Comparison of ENCODE assay signal across 20 cellular contexts in the genomic region with DNA sequence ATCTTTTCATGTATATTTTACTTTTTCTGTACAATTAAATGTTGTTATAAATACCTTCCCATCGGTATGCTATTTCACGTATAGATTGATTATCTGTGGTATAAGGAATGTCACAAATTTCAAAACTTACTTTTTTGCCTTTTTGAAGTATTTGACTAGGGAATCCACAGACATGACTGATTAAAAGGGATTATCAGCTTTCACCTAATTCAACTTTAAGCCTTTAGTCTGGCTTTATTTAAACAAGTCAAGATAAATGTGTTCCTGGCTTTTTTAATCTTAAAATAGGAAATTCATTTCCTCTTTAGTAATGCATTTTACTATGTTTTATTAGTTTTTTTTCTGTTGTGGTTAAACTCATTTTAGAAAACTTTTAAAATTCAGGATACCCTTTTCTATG.
DNase-seq lines count a peak whose midpoint lies in the region; ATAC-seq, FAIRE-seq and TF ChIP-seq lines count a peak whose summit lies in the region.
"Had no signal": no experiment of that assay in that cellular context is flagged by ENCODE, and none has a peak within 500 bp of the region (broad histone marks: within the 10 kb centered on the region; RNA-seq: fewer than 3 reads in every experiment).

No MANE protein-coding gene starts in this region.

- peaks cover 4% of the 10 kb centered on the region for H3K4me1 ChIP-seq in smooth muscle cell (ENCODE audit: low read depth)

- intact Hi-C loops in sciatic nerve (cut with DNase I): no loop called here

- DNase-seq in NCI-H82 (lab: John Stamatoyannopoulos, UW) (peak; percentile 52), amniotic epithelial cell (ENCODE audit: low read depth) (peak; percentile 65), smooth muscle cell (lab: John Stamatoyannopoulos, UW; ENCODE audit: unreplicated experiment) (no peak), sciatic nerve (ENCODE audit: low spot score) (no peak), NCI-H226 (no peak)
- DNase-seq: 8988T; C1 segment of cervical spinal cord; Calu3; CD4-positive, alpha-beta memory T cell; COR-L47; DMS53; DMS79 treated with DMSO at 0.1 percent for 48 hours; GF-D8; GOT3; H7; HCEC 1CT had no signal

- no peak overlapping the region for H3K9ac ChIP-seq in smooth muscle cell (ENCODE audit: low read depth)

- no peaks in the 10 kb centered on the region for H3K36me3 ChIP-seq in smooth muscle cell (ENCODE audit: low read depth)

- no peaks in the 10 kb centered on the region for H3K79me2 ChIP-seq in smooth muscle cell (ENCODE audit: low read depth)

- H3K4me3 ChIP-seq in smooth muscle cell: no peak overlapping the region

- H3K27ac ChIP-seq in smooth muscle cell (ENCODE audit: low read depth): no peak overlapping the region

- ATAC-seq in sciatic nerve: no peak
- no peak for ATAC-seq in HG02970 (IDR thresholded peaks at IDR 0.05; ENCODE audit: low FRiP score, unreplicated experiment)

- H3K27me3 ChIP-seq in smooth muscle cell (ENCODE audit: low read depth): no peaks in the 10 kb centered on the region

- FAIRE-seq in islet of Langerhans (lab: Jason Lieb, UNC): peak; percentile 49
- FAIRE-seq: GM12891, GM18507 had no signal

- 17% methylated on average over 2 of the region's 2 CpGs for WGBS in smooth muscle cell (ENCODE audit: low lambda C conversion rate)

- peaks cover 6% of the 10 kb centered on the region for H3F3A ChIP-seq in smooth muscle cell (ENCODE audit: low read depth)

- TF ChIP-seq CTCF in smooth muscle cell (IDR thresholded peaks at IDR 0.05; ENCODE audit: borderline replicate concordance, insufficient read depth, poor library complexity, severe bottlenecking): no peak

- H3K4me2 ChIP-seq in smooth muscle cell: peak overlapping the region; percentile 16

- no peaks in the 10 kb centered on the region for H3K9me3 ChIP-seq in smooth muscle cell (replicated peaks; ENCODE audit: low read depth)

- no peak overlapping the region for H2AFZ ChIP-seq in smooth muscle cell (ENCODE audit: low read depth)

- H4K20me1 ChIP-seq in smooth muscle cell (ENCODE audit: low read depth): no peaks in the 10 kb centered on the region

Comparison
In these comparisons a context has a peak if more than half of its experiments do, and no peak if none do; other contexts are left out.
1. DNase-seq: peak in NCI-H82 (single experiment) and amniotic epithelial cell (single experiment); none in smooth muscle cell (single experiment), sciatic nerve (single experiment) and NCI-H226 (single experiment).